ENCODE assay signal across 8 cellular contexts in the genomic region with DNA sequence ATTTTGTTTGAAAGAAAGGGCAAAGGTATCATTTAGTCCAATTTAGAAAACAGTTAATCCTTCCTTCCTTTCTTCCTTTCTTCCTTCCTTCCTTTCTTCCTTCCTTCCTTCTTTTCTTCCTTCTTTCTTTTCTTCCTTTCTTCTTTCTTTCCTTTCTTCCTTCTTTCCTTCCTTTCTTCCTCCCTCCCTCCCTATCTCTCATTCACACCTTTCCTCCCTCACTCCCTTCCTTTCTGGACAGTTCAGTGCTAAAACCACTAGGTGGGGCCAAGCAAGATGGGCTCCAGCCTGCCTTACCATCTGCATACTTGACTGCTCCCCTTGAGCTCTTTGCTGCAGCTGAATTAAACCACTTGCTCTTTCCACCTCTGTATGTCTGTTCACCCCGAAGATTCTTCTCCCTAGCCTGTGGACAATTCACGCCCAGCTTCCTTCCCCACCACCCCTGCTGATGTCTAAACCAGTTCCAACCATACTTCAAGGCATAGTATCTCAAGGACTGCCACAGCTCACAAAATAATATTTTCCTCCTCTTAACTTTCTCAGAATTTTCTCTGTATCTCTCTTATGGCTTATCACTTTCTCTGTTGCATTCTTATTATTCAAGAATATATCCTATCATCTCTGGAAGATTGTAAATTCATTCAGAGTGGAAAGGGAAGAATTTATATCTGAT.
DNase-seq lines count a peak whose midpoint lies in the region; TF ChIP-seq lines count a peak whose summit lies in the region.

No MANE protein-coding gene starts in this region.

- H3K23me2 ChIP-seq in H9 (ENCODE audit: insufficient read length, low read depth, low read length, poor library complexity, severe bottlenecking) = no peaks in the 10 kb centered on the region

- H3K4me2 ChIP-seq in H9 (ENCODE audit: insufficient read depth, insufficient read length, low read length) = no peak overlapping the region

- H3K4me1 ChIP-seq in H9 (ENCODE audit: insufficient read depth, low read length) (no peaks in the 10 kb centered on the region), iPS DF 6.9 (ENCODE audit: control insufficient read depth, insufficient read depth, low read length) (no peaks in the 10 kb centered on the region), sigmoid colon (no peaks in the 10 kb centered on the region)

- TF ChIP-seq EP300 in sigmoid colon (IDR thresholded peaks at IDR 0.05) = no peak

- no peak overlapping the region for H2AK5ac ChIP-seq in H9 (ENCODE audit: insufficient read length, low read length)

- no peak for TF ChIP-seq POLR2A in sigmoid colon (IDR thresholded peaks at IDR 0.05)

- H4K8ac ChIP-seq in H9 (replicated peaks; ENCODE audit: insufficient read length, low read depth, low read length) = no peak overlapping the region

- H2BK5ac ChIP-seq in H9 (ENCODE audit: insufficient read length, low read length) = no peak overlapping the region

- no peak overlapping the region for H3K18ac ChIP-seq in H9 (ENCODE audit: insufficient read length, low read depth, low read length)

- peaks cover 3 to 4% of the 10 kb centered on the region in 2 experiments; a peak in 3 of 4 replicates for H3K4me1 Mint-ChIP-seq in H9

- H4K5ac ChIP-seq in H9 (ENCODE audit: insufficient read length, low read depth, low read length) = no peak overlapping the region

- H3K9me3 ChIP-seq in H9 (ENCODE audit: control insufficient read depth, low read depth, low read length) = no peaks in the 10 kb centered on the region
- H3K9me3 ChIP-seq in iPS DF 6.9 (ENCODE audit: control insufficient read depth, insufficient read depth, low read length) = no peaks in the 10 kb centered on the region
- no peaks in the 10 kb centered on the region for H3K9me3 ChIP-seq in sigmoid colon

- H2BK15ac ChIP-seq in H9 (ENCODE audit: low read depth, low read length) = no peak overlapping the region

- intact Hi-C loops in sigmoid colon (cut with DNase I) = no loop called here

- H3K4me3 ChIP-seq in iPS DF 6.9 (ENCODE audit: low read length) = no peak overlapping the region
- H3K4me3 ChIP-seq in sigmoid colon = no peak overlapping the region

- no peak overlapping the region for H3K9ac ChIP-seq in H9 (ENCODE audit: extremely low read depth, insufficient read length, low read length)

- H3K14ac ChIP-seq in H9 (ENCODE audit: insufficient read depth, low read length) = no peak overlapping the region

- no peaks in the 10 kb centered on the region for H3K36me3 Mint-ChIP-seq in H9 (ENCODE audit: insufficient read depth in 1 of 3, low read depth in 3 of 3)

- H2AFZ ChIP-seq in H9 (ENCODE audit: low read length) = peak overlapping the region; percentile 93

- H3K4me3 Mint-ChIP-seq in H9 = no peak overlapping the region

- H3K9me3 Mint-ChIP-seq in H9 = no peaks in the 10 kb centered on the region

- H2BK120ac ChIP-seq in H9 (ENCODE audit: low read depth, low read length, poor library complexity, severe bottlenecking) = no peak overlapping the region

- TF ChIP-seq CTCF in H9 (conservative IDR thresholded peaks at IDR 0.05) (peak; percentile 80), sigmoid colon (IDR thresholded peaks at IDR 0.05) (no peak)

- no peak overlapping the region for H3K56ac ChIP-seq in H9 (ENCODE audit: insufficient read length, low read depth, low read length)

- H3K36me3 ChIP-seq in iPS DF 6.9 (ENCODE audit: control insufficient read depth, insufficient read depth, low read length) (no peaks in the 10 kb centered on the region), sigmoid colon (no peaks in the 10 kb centered on the region)

- H2BK12ac ChIP-seq in H9 (ENCODE audit: insufficient read length, low read depth, low read length) = no peak overlapping the region

- H3K27ac Mint-ChIP-seq in H9 = no peak overlapping the region; a peak in 2 of 7 replicates

- no peaks in the 10 kb centered on the region for H3K79me1 ChIP-seq in H9 (ENCODE audit: insufficient read depth, low read depth, low read length, poor library complexity, severe bottlenecking)

- no peak overlapping the region for H3K27ac ChIP-seq in H9 (ENCODE audit: insufficient read length, low read depth, low read length)
- no peak overlapping the region for H3K27ac ChIP-seq in iPS DF 6.9 (ENCODE audit: low read length)
- H3K27ac ChIP-seq in sigmoid colon = no peak overlapping the region

- H4K20me1 ChIP-seq in H9 (ENCODE audit: control insufficient read depth, insufficient read depth, insufficient read length) = no peaks in the 10 kb centered on the region

- H2BK20ac ChIP-seq in H9 (ENCODE audit: low read depth, low read length, poor library complexity, severe bottlenecking) = no peak overlapping the region

- H3K27me3 ChIP-seq in H9 (ENCODE audit: insufficient read depth, low read length) = no peaks in the 10 kb centered on the region
- H3K27me3 ChIP-seq in iPS DF 6.9 (ENCODE audit: control insufficient read depth, insufficient read depth, low read length) = no peaks in the 10 kb centered on the region
- no peaks in the 10 kb centered on the region for H3K27me3 ChIP-seq in sigmoid colon

- H3K79me2 ChIP-seq in H9 (ENCODE audit: insufficient read depth, low read length) = no peaks in the 10 kb centered on the region

- H4K91ac ChIP-seq in H9 (ENCODE audit: insufficient read length, low read depth, low read length) = no peak overlapping the region

- H3K27me3 Mint-ChIP-seq in H9 (ENCODE audit: low read depth) = no peaks in the 10 kb centered on the region

- WGBS in H9 (ENCODE audit: extremely low coverage, insufficient read length, low lambda C conversion rate) = no CpG with 5 or more reads among the region's 2 CpGs
- WGBS in iPS DF 6.9 (ENCODE audit: insufficient coverage, insufficient read length) = no CpG with 5 or more reads among the region's 2 CpGs
- WGBS in sigmoid colon, 2 donors = 28 to 49% methylated on average over 2 of the region's 2 CpGs

- no peak overlapping the region for H3T11ph ChIP-seq in H9 (ENCODE audit: low read length)

- no peak overlapping the region for H3K4ac ChIP-seq in H9 (ENCODE audit: low read depth, low read length)

- peak; percentile 22 for DNase-seq in GM03348 (ENCODE audit: low spot score)
- peak; percentile 67 for DNase-seq in H9
- peak; percentile 48 for DNase-seq in RKO (ENCODE audit: low spot score)
- peak; percentile 45 for DNase-seq in iPS DF 6.9 (ENCODE audit: low read depth, low spot score)
- no peak for DNase-seq in superior temporal gyrus (ENCODE audit: extremely low spot score)
- no peak for DNase-seq in sigmoid colon
- no peak for DNase-seq in activated CD4-positive, CD25-positive, alpha-beta regulatory T cell (lab: John Stamatoyannopoulos, UW)
- DNase-seq in DMS79 treated with DMSO at 0.1 percent for 48 hours (lab: John Stamatoyannopoulos, UW) = no peak

- H3K23ac ChIP-seq in H9 (ENCODE audit: insufficient read length, low read depth, low read length) = no peak overlapping the region

Comparison
In these comparisons a context has a peak if more than half of its experiments do, and no peak if none do; other contexts are left out.
1. DNase-seq: peak in GM03348 (single experiment), H9 (single experiment), RKO (single experiment) and iPS DF 6.9 (single experiment); none in superior temporal gyrus (single experiment), sigmoid colon (single experiment), activated CD4-positive, CD25-positive, alpha-beta regulatory T cell (0 of 4) and DMS79 treated with DMSO at 0.1 percent for 48 hours (single experiment).